In genomic region chr7:45178241-45179225, GRCh38 we compare ENCODE assay signal across 13 cellular contexts. TPM values are rescaled to one million over a fixed set of nuclear protein-coding genes. Genes with fewer than 3 reads are reported as not detected.
DNase-seq lines count a peak whose midpoint lies in the region; ATAC-seq, FAIRE-seq and TF ChIP-seq lines count a peak whose summit lies in the region.
"Had no signal": no experiment of that assay in that cellular context is flagged by ENCODE, and none has a peak within 500 bp of the region (broad histone marks: within the 10 kb centered on the region; RNA-seq: fewer than 3 reads in every experiment).

No MANE protein-coding gene starts in this region.

- H3K9me3 ChIP-seq in Peyer's patch (no peaks in the 10 kb centered on the region), kidney (ENCODE audit: control insufficient read depth in 1 of 2, low read length in 2 of 2) (no peaks in the 10 kb centered on the region), small intestine (ENCODE audit: control insufficient read depth, low read depth) (no peaks in the 10 kb centered on the region)
- H3K9me3 ChIP-seq: psoas muscle had no signal

- H3K4me1 ChIP-seq in Peyer's patch (no peaks in the 10 kb centered on the region), kidney (ENCODE audit: control insufficient read depth in 1 of 2, insufficient read depth in 1 of 2, low read depth in 1 of 2, low read length in 2 of 2) (no peaks in the 10 kb centered on the region), small intestine (ENCODE audit: control insufficient read depth in 2 of 2, insufficient read depth in 1 of 2, low read depth in 1 of 2, low read length in 1 of 2) (no peaks in the 10 kb centered on the region)
- H3K4me1 ChIP-seq: psoas muscle had no signal

- no peaks in the 10 kb centered on the region for H3K36me3 ChIP-seq in Peyer's patch
- H3K36me3 ChIP-seq in kidney (ENCODE audit: control insufficient read depth in 1 of 2, insufficient read depth in 2 of 2, low read length in 2 of 2), result no peaks in the 10 kb centered on the region
- no peaks in the 10 kb centered on the region for H3K36me3 ChIP-seq in small intestine (ENCODE audit: control insufficient read depth in 2 of 2, insufficient read depth in 2 of 2, low read length in 2 of 2)

- no peak overlapping the region for H3K9ac ChIP-seq in kidney (ENCODE audit: low read length in 2 of 2)

- ATAC-seq in GM21529 (IDR thresholded peaks at IDR 0.05; ENCODE audit: unreplicated experiment), result no peak
- ATAC-seq: psoas muscle had no signal

- H3K27ac ChIP-seq in Peyer's patch (no peak overlapping the region), kidney (ENCODE audit: low read depth in 2 of 2, low read length in 2 of 2) (no peak overlapping the region), small intestine (ENCODE audit: low read depth in 1 of 2, low read length in 1 of 2) (no peak overlapping the region)
- H3K27ac ChIP-seq: epithelial cell of prostate, psoas muscle had no signal

- H3K27me3 ChIP-seq in Peyer's patch (no peaks in the 10 kb centered on the region), small intestine (ENCODE audit: control insufficient read depth in 2 of 2, insufficient read depth in 2 of 2, low read length in 2 of 2) (no peaks in the 10 kb centered on the region)

- DNase-seq in DMS 273 (lab: John Stamatoyannopoulos, UW; ENCODE audit: unreplicated experiment) (peak; percentile 49), DMS 273 treated with DMSO at 0.1 percent for 48 hours (lab: John Stamatoyannopoulos, UW) (no peak), Peyer's patch (peak in 2 of 3 donors; percentile 32 to 37), kidney (peak; percentile 44), SW 1271 (lab: John Stamatoyannopoulos, UW) (no peak), small intestine (no peak)
- DNase-seq: 8988T; activated CD4-positive, CD25-positive, alpha-beta regulatory T cell had no signal

- intact Hi-C loops in kidney (cut with DNase I), result no loop called here

- TF ChIP-seq CTCF in GM12873 (IDR thresholded peaks at IDR 0.05; ENCODE audit: insufficient read depth, low read depth, low read length, missing control alignments), result peak; percentile 55
- TF ChIP-seq CTCF in Peyer's patch (IDR thresholded peaks at IDR 0.05), result peak in 1 of 6 experiments; percentile 23
- TF ChIP-seq CTCF in kidney (IDR thresholded peaks at IDR 0.05; ENCODE audit: borderline replicate concordance, extremely low read depth, insufficient read depth), result no peak

- no peak for TF ChIP-seq POLR2A in Peyer's patch (IDR thresholded peaks at IDR 0.05)

- 60 to 75% (median 62%) methylated on average over 13 of the region's 13 CpGs for WGBS in small intestine, 3 donors

- no peak for FAIRE-seq in kidney (lab: Jason Lieb, UNC)
- no peak for FAIRE-seq in small intestine (lab: Jason Lieb, UNC)

- H3K4me3 ChIP-seq in Peyer's patch, result no peak overlapping the region
- H3K4me3 ChIP-seq in kidney (ENCODE audit: low read length in 2 of 2), result no peak overlapping the region
- no peak overlapping the region for H3K4me3 ChIP-seq in small intestine (ENCODE audit: low read depth in 1 of 2, low read length in 2 of 2)
- H3K4me3 ChIP-seq: psoas muscle had no signal

RNA-seq across cellular contexts. Expression of gene RAMP3, which starts 20.9 kb away (rescaled TPM):
- total RNA-seq in Peyer's patch, result 10 to 100 TPM in 3 of 4 donors, 1 to 10 TPM in 1; 8.6 to 89.1 (median 20.1) TPM
- total RNA-seq in kidney, result 82.6 TPM
- polyA plus RNA-seq in kidney (ENCODE audit: insufficient read depth, low read depth, low replicate concordance), result 168 TPM
- polyA plus RNA-seq in small intestine, result 10 to 100 TPM in 1 of 3 donors, 1 to 10 TPM in 1, under 1 TPM in 1; 0.67 to 48.6 (median 5.9) TPM
- total RNA-seq: kidney epithelial cell had no signal

Comparison
In these comparisons a context has a peak if more than half of its experiments do, and no peak if none do; other contexts are left out.
1. DNase-seq: peak in DMS 273 (single experiment), Peyer's patch (2 of 3) and kidney (single experiment); none in DMS 273 treated with DMSO at 0.1 percent for 48 hours (single experiment), SW 1271 (0 of 2) and small intestine (single experiment).